In genomic region chr12:127284870-127285431, GRCh38 we compare ENCODE assay signal across 13 cellular contexts.
DNase-seq lines count a peak whose midpoint lies in the region; ATAC-seq and TF ChIP-seq lines count a peak whose summit lies in the region.
"Had no signal": no experiment of that assay in that cellular context is flagged by ENCODE, and none has a peak within 500 bp of the region (broad histone marks: within the 10 kb centered on the region; RNA-seq: fewer than 3 reads in every experiment).

No MANE protein-coding gene starts in this region.

- no peak for TF ChIP-seq CTCF in astrocyte of the spinal cord (IDR thresholded peaks at IDR 0.05; ENCODE audit: low read depth, low read length)

- ATAC-seq in right cardiac atrium (peak; percentile 72 to 82), HG03108 (IDR thresholded peaks at IDR 0.05; ENCODE audit: unreplicated experiment) (no peak), GM18858 (IDR thresholded peaks at IDR 0.05; ENCODE audit: unreplicated experiment) (no peak)

- intact Hi-C loops in right cardiac atrium (cut with DNase I): no loop called here

- no peaks in the 10 kb centered on the region for H3K4me1 ChIP-seq in right cardiac atrium (ENCODE audit: control insufficient read depth, insufficient read depth, low read length)

- no peak overlapping the region for H3K27ac ChIP-seq in right cardiac atrium (ENCODE audit: low read length)

- H3K4me3 ChIP-seq in astrocyte of the spinal cord (ENCODE audit: low read depth, low read length) (no peak overlapping the region), right cardiac atrium (ENCODE audit: low read length) (no peak overlapping the region)

- DNase-seq in ACHN (peak; percentile 55), H4 (ENCODE audit: low spot score) (peak; percentile 83), astrocyte of the spinal cord (ENCODE audit: low read depth, low spot score) (peak; percentile 90), right cardiac atrium (peak in 2 of 3 donors; percentile 33 to 53), NCI-H128 (lab: John Stamatoyannopoulos, UW; ENCODE audit: unreplicated experiment) (no peak), mucosa of gallbladder (ENCODE audit: low spot score) (no peak)
- DNase-seq: CD4-positive, alpha-beta T cell; central memory CD4-positive, alpha-beta T cell; NCI-H1930; small intestine; T-helper 9 cell had no signal

- H3K27me3 ChIP-seq in right cardiac atrium (ENCODE audit: control insufficient read depth, insufficient read depth): no peaks in the 10 kb centered on the region

- 34% methylated on average over 3 of the region's 3 CpGs for WGBS in right cardiac atrium

- H3K9me3 ChIP-seq in right cardiac atrium (ENCODE audit: control insufficient read depth, low read length): no peaks in the 10 kb centered on the region

- in situ Hi-C loops in ACHN (cut with HindIII; ENCODE audit: low pct_ligation_motif_present, low pct_unique_long_range_greater_than_20kb, low sequenced_read_pairs) (loop anchor here (25.0 kb wide), 1 partner anchor 173 kb away; no protein-coding TSS in a partner anchor), astrocyte of the spinal cord (cut with HindIII; ENCODE audit: low sequenced_read_pairs) (no loop called here)

Comparison
In these comparisons a context has a peak if more than half of its experiments do, and no peak if none do; other contexts are left out.
1. DNase-seq: peak in ACHN (single experiment), H4 (single experiment), astrocyte of the spinal cord (single experiment) and right cardiac atrium (2 of 3); none in NCI-H128 (single experiment) and mucosa of gallbladder (single experiment).
2. ATAC-seq: peak in right cardiac atrium (2 of 2); none in HG03108 (single experiment) and GM18858 (single experiment).